9 cellular contexts compared by ENCODE assay signal in the genomic region with DNA sequence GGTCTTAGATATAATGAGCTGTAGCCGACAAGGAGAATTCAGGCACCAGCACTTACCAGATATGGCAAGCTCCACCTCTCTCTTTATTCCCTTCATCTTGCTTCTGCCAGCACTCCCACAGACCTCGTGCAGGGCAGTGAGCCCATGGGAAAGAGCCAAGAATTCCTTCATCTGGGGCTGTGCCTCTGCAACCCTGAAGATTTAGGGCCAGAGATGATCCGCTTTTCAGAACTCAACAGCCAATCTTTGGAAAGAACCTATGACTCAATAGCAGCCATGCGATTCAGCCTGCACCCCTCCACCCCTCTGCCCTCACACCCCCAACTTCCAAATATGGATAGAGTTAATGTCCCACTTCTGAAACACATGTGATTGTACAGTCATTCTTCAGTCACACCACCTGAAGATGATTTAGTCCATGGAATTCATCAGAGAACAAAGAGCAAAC.
DNase-seq lines count a peak whose midpoint lies in the region; ATAC-seq and TF ChIP-seq lines count a peak whose summit lies in the region.
"Had no signal": no experiment of that assay in that cellular context is flagged by ENCODE, and none has a peak within 500 bp of the region (broad histone marks: within the 10 kb centered on the region; RNA-seq: fewer than 3 reads in every experiment).

No MANE protein-coding gene starts in this region.

- intact Hi-C loops in mucosa of descending colon (cut with DNase I, micrococcal nuclease) (no loop called here), vagina (cut with DNase I) (no loop called here)

- H3K27ac ChIP-seq in vagina: peak overlapping the region; percentile 45

- H3K4me1 ChIP-seq in mucosa of descending colon (ENCODE audit: low read depth): no peaks in the 10 kb centered on the region
- H3K4me1 ChIP-seq in vagina: peaks cover 27% of the 10 kb centered on the region

- H3K9me3 ChIP-seq in mucosa of descending colon (no peaks in the 10 kb centered on the region), vagina (no peaks in the 10 kb centered on the region)

- no peak overlapping the region for H3K4me3 ChIP-seq in mucosa of descending colon
- no peak overlapping the region for H3K4me3 ChIP-seq in vagina

- peak; percentile 82 for DNase-seq in NCI-H226
- DNase-seq in mucosa of descending colon: peak in 2 of 3 donors; percentile 40 to 49
- peak in 1 of 2 donors; percentile 94 for DNase-seq in vagina (ENCODE audit: extremely low spot score in 2 of 2)
- DNase-seq in activated gamma-delta T cell treated with Interleukin-2 at 50 U/mL for 16 hours: no peak
- DNase-seq in putamen (ENCODE audit: low spot score): no peak
- DNase-seq in NCI-H526 treated with DMSO at 0.1 percent for 48 hours (lab: John Stamatoyannopoulos, UW): no peak
- DNase-seq: NCI-H2171 treated with DMSO at 0.1 percent for 48 hours, T-helper 17 cell had no signal

- TF ChIP-seq POLR2A in vagina (IDR thresholded peaks at IDR 0.05): no peak

- H3K27me3 ChIP-seq in vagina: no peaks in the 10 kb centered on the region

- peak; percentile 85 for ATAC-seq in esophagus mucosa
- ATAC-seq in mucosa of descending colon: peak; percentile 42
- ATAC-seq: T-helper 17 cell had no signal

- H3K36me3 ChIP-seq in mucosa of descending colon (ENCODE audit: low read depth): no peaks in the 10 kb centered on the region
- H3K36me3 ChIP-seq in vagina: no peaks in the 10 kb centered on the region

- no peak for TF ChIP-seq CTCF in mucosa of descending colon (IDR thresholded peaks at IDR 0.05)
- TF ChIP-seq CTCF in vagina (IDR thresholded peaks at IDR 0.05): no peak

Comparison
In these comparisons a context has a peak if more than half of its experiments do, and no peak if none do; other contexts are left out.
1. DNase-seq: peak in NCI-H226 (single experiment) and mucosa of descending colon (2 of 3); none in activated gamma-delta T cell treated with Interleukin-2 at 50 U/mL for 16 hours (single experiment), putamen (single experiment) and NCI-H526 treated with DMSO at 0.1 percent for 48 hours (single experiment).